Comparison of ENCODE assay signal across 8 cellular contexts in the genomic region with DNA sequence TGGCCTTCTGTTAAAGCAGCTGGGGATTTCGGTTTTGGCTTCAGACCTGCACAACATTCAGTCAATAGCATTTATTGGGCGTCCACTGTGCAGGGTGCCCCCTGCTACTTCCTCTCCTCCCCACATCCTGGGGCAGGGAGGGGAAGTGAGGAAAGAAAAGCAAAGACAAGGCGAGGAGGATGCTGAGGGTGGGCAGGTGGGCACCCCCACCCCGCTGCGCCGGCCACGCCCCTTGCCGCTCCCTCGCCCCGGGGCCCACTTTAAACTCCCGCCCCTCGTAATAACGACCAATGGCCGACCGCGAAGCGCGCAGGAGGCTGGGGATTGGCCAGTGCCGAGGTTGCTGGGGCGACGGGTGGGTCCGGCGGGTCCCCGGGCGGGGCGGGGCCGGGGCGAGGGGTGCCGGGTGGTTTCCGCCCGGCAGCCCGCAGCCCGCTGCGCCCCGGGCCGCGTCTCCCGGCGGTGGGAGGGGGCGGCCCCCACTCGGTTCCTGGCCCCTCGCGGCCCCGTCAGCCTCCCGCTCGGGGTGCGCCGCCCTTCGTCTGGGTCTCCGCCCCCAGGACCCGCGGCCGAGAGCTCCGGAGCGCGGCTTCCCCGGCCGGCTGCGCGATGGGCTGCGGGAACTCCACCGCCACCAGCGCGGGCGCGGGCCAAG. TPM values are rescaled to one million over a fixed set of nuclear protein-coding genes. Genes with fewer than 3 reads are reported as not detected.
DNase-seq lines count a peak whose midpoint lies in the region; ATAC-seq and TF ChIP-seq lines count a peak whose summit lies in the region.

Gene C12orf75 (plus strand): TSS at position 409 of the 655 bp plus-strand sequence. CDS start 201 bp downstream, at position 610.

- peak within 1 kb of the TSS; percentile 90 to 96 (median 91) for H3K4me3 Mint-ChIP-seq in immature natural killer cell

- in situ Hi-C loops in mammary epithelial cell (cut with MboI; ENCODE audit: low sequenced_read_pairs in 2 of 2) = no loop called here

- H3K9me3 Mint-ChIP-seq in immature natural killer cell = no peaks in the 10 kb centered on the region

- H3K79me2 ChIP-seq in mammary epithelial cell (ENCODE audit: insufficient read depth, low read length) = peaks cover 44% of the 10 kb centered on the region

- 1% methylated on average over 12 of the region's 66 CpGs for WGBS in mammary epithelial cell (ENCODE audit: low coverage, missing lambda C conversion rate)

- intact Hi-C loops in mammary epithelial cell (cut with micrococcal nuclease) = loop anchor here (5.0 kb wide), 1 partner anchor 78 kb away; no protein-coding TSS in a partner anchor

- TF ChIP-seq CTCF in AG04449 (IDR thresholded peaks at IDR 0.05; ENCODE audit: insufficient read depth, low read length, missing control alignments) (no peak), WI38 (IDR thresholded peaks at IDR 0.05; ENCODE audit: low read depth, low read length) (no peak), mammary epithelial cell (conservative IDR thresholded peaks at IDR 0.05 in 1 of 2, IDR thresholded peaks at IDR 0.05 in 1 of 2; ENCODE audit: extremely low read depth in 1 of 2, insufficient read depth in 1 of 2, low read depth in 1 of 2, low read length in 2 of 2) (no peak)

- peaks cover 89 to 91% of the 10 kb centered on the region in 2 donors for H3K4me1 Mint-ChIP-seq in immature natural killer cell

- ATAC-seq in GM18873 (IDR thresholded peaks at IDR 0.05; ENCODE audit: low FRiP score, unreplicated experiment) (peak; percentile 76), HG03103 (IDR thresholded peaks at IDR 0.05; ENCODE audit: low read depth, unreplicated experiment) (peak; percentile 80)

- DNase-seq in AG04449 (ENCODE audit: low read depth, low spot score) (no peak), NCI-H2171 treated with DMSO at 0.1 percent for 48 hours (lab: John Stamatoyannopoulos, UW) (peak; percentile 80), mammary epithelial cell (peak; percentile 60), immature natural killer cell (peak; percentile 88 to 91 (median 89))
- peak; percentile 64 to 80 for DNase-seq in stimulated activated CD4-positive, alpha-beta T cell treated with anti-CD3 and anti-CD28 coated beads, Interleukin-12 subunit alpha, Interleukin-12 subunit beta, amount 100 ng/mL, for 24 hours (ENCODE audit: low read depth in 2 of 2)

- peaks cover 3 to 11% (median 10%) of the 10 kb centered on the region in 3 donors for H3K27me3 Mint-ChIP-seq in immature natural killer cell (ENCODE audit: low read depth in 3 of 3)

- H3K9me3 ChIP-seq in mammary epithelial cell (replicated peaks; ENCODE audit: insufficient read depth, low read length) = no peaks in the 10 kb centered on the region

- no peaks in the 10 kb centered on the region for H3K36me3 ChIP-seq in mammary epithelial cell (ENCODE audit: insufficient read depth, low read length)

- H3K27ac ChIP-seq in mammary epithelial cell (ENCODE audit: insufficient read depth, low read depth, low read length) = peak within 1 kb of the TSS; percentile 66

- peak within 1 kb of the TSS; percentile 89 to 97 (median 95) for H3K27ac Mint-ChIP-seq in immature natural killer cell

- H3K4me3 ChIP-seq in AG04449 (ENCODE audit: low read depth, low read length) (peak within 1 kb of the TSS; percentile 74), WI38 (ENCODE audit: low read depth, low read length) (peak within 1 kb of the TSS; percentile 83), mammary epithelial cell (replicated peaks in 1 of 3; ENCODE audit: insufficient read depth in 1 of 3, low read depth in 2 of 3, low read length in 3 of 3) (peak within 1 kb of the TSS; percentile 53 to 79 (median 72))

- H3K36me3 Mint-ChIP-seq in immature natural killer cell = no peaks in the 10 kb centered on the region

- H3K9ac ChIP-seq in mammary epithelial cell (ENCODE audit: insufficient read depth, low read length) = peak within 1 kb of the TSS; percentile 69

- CTCF ChIA-PET in AG04449 (lab: Yijun Ruan, JAX) = interaction anchor here (1.0 to 1.2 kb wide), 2 partner anchors 51 to 73 kb away, joined by 3 read pairs; no protein-coding TSS in a partner anchor
- CTCF ChIA-PET in mammary epithelial cell (lab: Charles Lee; ENCODE audit: low non-redundant PET) = no interaction called here

- H3K4me2 ChIP-seq in mammary epithelial cell (ENCODE audit: insufficient read depth, low read depth, low read length) = peak within 1 kb of the TSS; percentile 90

- H3K4me1 ChIP-seq in mammary epithelial cell (ENCODE audit: insufficient read depth, low read length) = peaks cover 51% of the 10 kb centered on the region

- dilution Hi-C loops in mammary epithelial cell (cut with HindIII; ENCODE audit: low sequenced_read_pairs) = loop anchor here (5.0 kb wide), 1 partner anchor 73 kb away; no protein-coding TSS in a partner anchor

- POLR2A ChIA-PET in AG04449 (lab: Yijun Ruan, JAX) = interaction anchor here (1.9 kb wide), 1 partner anchor 9 kb away, joined by 4 read pairs; no protein-coding TSS in a partner anchor

- no TSS peak for BruUV-seq in mammary epithelial cell (replicated peaks; lab: Mats Ljungman, UMichigan)

- H2AFZ ChIP-seq in mammary epithelial cell (ENCODE audit: low read depth, low read length) = peak within 1 kb of the TSS; percentile 81

- no peaks in the 10 kb centered on the region for H4K20me1 ChIP-seq in mammary epithelial cell (ENCODE audit: insufficient read depth, low read length)

- H3K27me3 ChIP-seq in mammary epithelial cell (ENCODE audit: insufficient read depth, low read length) = no peaks in the 10 kb centered on the region

RNA-seq across cellular contexts. Expression of gene C12orf75, which starts in this region (rescaled TPM):
- 100 to 1,000 TPM in 1 of 2 donors, 10 to 100 TPM in 1; 88.7 to 177 TPM for total RNA-seq in mammary epithelial cell
- polyA plus RNA-seq in mammary epithelial cell (115 TPM), immature natural killer cell (100 to 1,000 TPM; 256 to 395 (median 277) TPM)
- 64.7 TPM for polyA minus RNA-seq in mammary epithelial cell
